In the genomic region with DNA sequence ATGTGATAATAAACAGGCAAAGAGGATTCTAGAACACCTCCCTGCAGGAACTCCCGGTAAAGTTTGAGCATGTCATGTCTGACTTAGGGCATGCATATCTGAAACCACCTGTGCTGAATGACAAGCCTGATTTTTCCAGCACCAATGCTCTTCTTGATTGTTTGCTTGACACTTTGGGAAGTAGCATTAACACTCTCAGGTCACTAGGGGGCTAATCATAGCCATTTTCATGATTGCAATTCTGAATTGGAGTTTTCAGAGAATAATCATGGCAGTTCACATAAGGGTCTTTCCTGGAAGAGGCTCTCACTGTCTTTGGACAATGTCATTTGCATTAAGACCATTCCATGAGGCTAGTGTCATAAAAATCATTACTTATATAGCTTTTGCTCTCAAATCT, we compare ENCODE assay signal across 14 cellular contexts.
A peak's percentile ranks its signal among the peaks of the same experiment; 100 is the strongest.
DNase-seq lines count a peak whose midpoint lies in the region; ATAC-seq and TF ChIP-seq lines count a peak whose summit lies in the region.
"Had no signal": no experiment of that assay in that cellular context is flagged by ENCODE, and none has a peak within 500 bp of the region (broad histone marks: within the 10 kb centered on the region; RNA-seq: fewer than 3 reads in every experiment).

No MANE protein-coding gene starts in this region.

- H3K4me3 Mint-ChIP-seq in neural progenitor cell, result no peak overlapping the region
- H3K4me3 Mint-ChIP-seq: activated T-cell treated with anti-CD3 and anti-CD28 coated beads, Interleukin-2, amount 50 U/mL, for 72 hours; T-helper 1 cell treated with Interleukin-12 subunit alpha and Interleukin-12 subunit beta and Interleukin-4 antibody, amounts not matched to agents 30 μg/mL and 1 μg/mL, for 36 hours had no signal

- DNase-seq in NCI-H146 treated with DMSO at 0.1 percent for 48 hours (lab: John Stamatoyannopoulos, UW; ENCODE audit: unreplicated experiment), result peak; percentile 6
- DNase-seq in NCI-H146 (lab: John Stamatoyannopoulos, UW), result no peak
- DNase-seq in Karpas-422, result peak; percentile 70
- DNase-seq in cardiac fibroblast (ENCODE audit: low read depth in 2 of 2), result no peak
- peak; percentile 20 for DNase-seq in neural progenitor cell (ENCODE audit: low spot score)
- no peak for DNase-seq in caudate nucleus (lab: John Stamatoyannopoulos, UW)
- no peak for DNase-seq in activated effector memory CD4-positive, alpha-beta T cell treated with anti-CD3 and anti-CD28 coated beads, Interleukin-2, amount 50 U/mL, for 16 hours
- DNase-seq: activated T-cell treated with anti-CD3 and anti-CD28 coated beads, Interleukin-2, amount 50 U/mL, for 72 hours; dermis blood vessel endothelial cell; NCI-H2107; tibial artery had no signal

- TF ChIP-seq CTCF in cardiac fibroblast (IDR thresholded peaks at IDR 0.05; ENCODE audit: low read depth, low read length) (peak; percentile 19), neural progenitor cell (IDR thresholded peaks at IDR 0.05) (peak; percentile 58)

- H3F3A ChIP-seq in neural progenitor cell (ENCODE audit: low read depth), result no peaks in the 10 kb centered on the region

- H3K9me3 Mint-ChIP-seq in neural progenitor cell, result no peaks in the 10 kb centered on the region
- H3K9me3 Mint-ChIP-seq: activated T-cell treated with anti-CD3 and anti-CD28 coated beads, Interleukin-2, amount 50 U/mL, for 72 hours; T-helper 1 cell treated with Interleukin-12 subunit alpha and Interleukin-12 subunit beta and Interleukin-4 antibody, amounts not matched to agents 30 μg/mL and 1 μg/mL, for 36 hours had no signal

- no peaks in the 10 kb centered on the region for H3K9me2 ChIP-seq in Karpas-422 (replicated peaks; ENCODE audit: insufficient read depth, low read length)

- H3K27ac Mint-ChIP-seq in neural progenitor cell, result no peak overlapping the region
- H3K27ac Mint-ChIP-seq: activated T-cell treated with anti-CD3 and anti-CD28 coated beads, Interleukin-2, amount 50 U/mL, for 72 hours; T-helper 1 cell treated with Interleukin-12 subunit alpha and Interleukin-12 subunit beta and Interleukin-4 antibody, amounts not matched to agents 30 μg/mL and 1 μg/mL, for 36 hours had no signal

- H3K27ac ChIP-seq in Karpas-422 (ENCODE audit: low read length), result no peak overlapping the region
- H3K27ac ChIP-seq in neural progenitor cell, result no peak overlapping the region
- no peak overlapping the region for H3K27ac ChIP-seq in caudate nucleus (ENCODE audit: low read depth, low read length)
- H3K27ac ChIP-seq: neutrophil, tibial artery had no signal

- H3K4me3 ChIP-seq in Karpas-422 (ENCODE audit: low read length), result no peak overlapping the region
- no peak overlapping the region for H3K4me3 ChIP-seq in cardiac fibroblast (replicated peaks in 1 of 2; ENCODE audit: low read depth in 2 of 2, low read length in 2 of 2)
- no peak overlapping the region for H3K4me3 ChIP-seq in neural progenitor cell
- H3K4me3 ChIP-seq: tibial artery had no signal

- H3K27me3 ChIP-seq in Karpas-422 (ENCODE audit: low read length) (peaks cover 3% of the 10 kb centered on the region; the same call in 1 of the 2 replicates), neural progenitor cell (no peaks in the 10 kb centered on the region)
- H3K27me3 ChIP-seq: neutrophil, tibial artery had no signal

- H3K36me3 Mint-ChIP-seq in neural progenitor cell, result no peaks in the 10 kb centered on the region

- H3K4me1 Mint-ChIP-seq in neural progenitor cell, result peaks cover 4% of the 10 kb centered on the region

- no peaks in the 10 kb centered on the region for H3K79me2 ChIP-seq in Karpas-422 (ENCODE audit: low read length)
- H3K79me2 ChIP-seq in neural progenitor cell (ENCODE audit: low read depth), result no peaks in the 10 kb centered on the region

- H4K20me1 ChIP-seq in Karpas-422 (ENCODE audit: insufficient read depth, low read depth, low read length), result no peaks in the 10 kb centered on the region
- no peaks in the 10 kb centered on the region for H4K20me1 ChIP-seq in neural progenitor cell (ENCODE audit: low read depth)

- H3K9me3 ChIP-seq in Karpas-422 (ENCODE audit: low read length) (no peaks in the 10 kb centered on the region), neural progenitor cell (ENCODE audit: low read depth) (no peaks in the 10 kb centered on the region)
- H3K9me3 ChIP-seq: neutrophil, tibial artery had no signal

- no peaks in the 10 kb centered on the region for H3K27me3 Mint-ChIP-seq in neural progenitor cell (ENCODE audit: insufficient read depth, low read depth)

- H3K4me2 ChIP-seq in Karpas-422 (ENCODE audit: low read depth, low read length, poor library complexity, severe bottlenecking), result no peak overlapping the region
- no peak overlapping the region for H3K4me2 ChIP-seq in neural progenitor cell

- H3K4me1 ChIP-seq in Karpas-422 (ENCODE audit: low read length), result no peaks in the 10 kb centered on the region
- peaks cover 5% of the 10 kb centered on the region for H3K4me1 ChIP-seq in neural progenitor cell

- H2AFZ ChIP-seq in Karpas-422 (ENCODE audit: low read length), result no peak overlapping the region
- no peak overlapping the region for H2AFZ ChIP-seq in neural progenitor cell (replicated peaks)

- no peak overlapping the region for H3K9ac ChIP-seq in Karpas-422 (ENCODE audit: low read length)
- no peak overlapping the region for H3K9ac ChIP-seq in neural progenitor cell

- H3K36me3 ChIP-seq in Karpas-422 (ENCODE audit: insufficient read depth, low read length), result no peaks in the 10 kb centered on the region
- no peaks in the 10 kb centered on the region for H3K36me3 ChIP-seq in neural progenitor cell
- H3K36me3 ChIP-seq: neutrophil, tibial artery had no signal

- no peak for ATAC-seq in HG03571 (IDR thresholded peaks at IDR 0.05; ENCODE audit: unreplicated experiment)
- ATAC-seq: activated T-cell treated with anti-CD3 and anti-CD28 coated beads, Interleukin-2, amount 50 U/mL, for 72 hours had no signal

Comparison
In these comparisons a context has a peak if more than half of its experiments do, and no peak if none do; other contexts are left out.
1. DNase-seq: peak in NCI-H146 treated with DMSO at 0.1 percent for 48 hours (single experiment), Karpas-422 (single experiment) and neural progenitor cell (single experiment); none in NCI-H146 (single experiment), cardiac fibroblast (0 of 2), caudate nucleus (0 of 61) and activated effector memory CD4-positive, alpha-beta T cell treated with anti-CD3 and anti-CD28 coated beads, Interleukin-2, amount 50 U/mL, for 16 hours (single experiment).